8 cellular contexts compared by ENCODE assay signal in genomic region chr21:45555557-45556301, GRCh38. TPM values are rescaled to one million over a fixed set of nuclear protein-coding genes. Genes with fewer than 3 reads are reported as not detected.
DNase-seq lines count a peak whose midpoint lies in the region; ATAC-seq and TF ChIP-seq lines count a peak whose summit lies in the region.

No MANE protein-coding gene starts in this region.

- TF ChIP-seq CTCF in gastroesophageal sphincter (IDR thresholded peaks at IDR 0.05), result peak in 3 of 4 experiments; percentile 74 to 93 (median 83)
- TF ChIP-seq CTCF in uterus (IDR thresholded peaks at IDR 0.05), result peak; percentile 61 to 96 (median 84)

- H3K27me3 ChIP-seq in gastroesophageal sphincter (peaks cover 5% of the 10 kb centered on the region), neuron (ENCODE audit: insufficient read depth, low read length) (peaks cover 7% of the 10 kb centered on the region), uterus (no peaks in the 10 kb centered on the region)

- TF ChIP-seq POLR2A in gastroesophageal sphincter (IDR thresholded peaks at IDR 0.05) (peak in 1 of 2 donors; percentile 10), uterus (IDR thresholded peaks at IDR 0.05) (peak in 1 of 2 donors; percentile 49)

- peaks cover 21% of the 10 kb centered on the region for H3K4me1 Mint-ChIP-seq in activated naive CD8-positive, alpha-beta T cell (ENCODE audit: low read depth)

- peak overlapping the region; percentile 42 to 55 for H3K4me3 ChIP-seq in gastroesophageal sphincter
- peak overlapping the region; percentile 35 for H3K4me3 ChIP-seq in neuron (ENCODE audit: low read length)
- peak overlapping the region; percentile 30 to 64 for H3K4me3 ChIP-seq in uterus

- H3K27ac ChIP-seq in gastroesophageal sphincter, result peak overlapping the region; percentile 34 to 91 (median 82)
- peak overlapping the region; percentile 72 to 91 for H3K27ac ChIP-seq in uterus

- no peak overlapping the region for H2AFZ ChIP-seq in neuron (ENCODE audit: low read depth, low read length)

- H3K36me3 ChIP-seq in gastroesophageal sphincter (no peaks in the 10 kb centered on the region), neuron (ENCODE audit: insufficient read depth, low read length) (no peaks in the 10 kb centered on the region), uterus (no peaks in the 10 kb centered on the region)

- no peaks in the 10 kb centered on the region for H3K9me3 Mint-ChIP-seq in activated naive CD8-positive, alpha-beta T cell (ENCODE audit: low read depth)

- H3K4me1 ChIP-seq in gastroesophageal sphincter (peaks cover 0 to 12% (median 0%) of the 10 kb centered on the region in 3 donors), neuron (ENCODE audit: insufficient read depth, low read length) (peaks cover 13% of the 10 kb centered on the region), uterus (no peaks in the 10 kb centered on the region)

- H3K27ac Mint-ChIP-seq in activated naive CD8-positive, alpha-beta T cell, result peak overlapping the region; percentile 58

- peak; percentile 97 for DNase-seq in ELF-1 (ENCODE audit: low read depth, low spot score)
- DNase-seq in RPMI8226, result peak; percentile 95
- peak; percentile 79 to 82 for DNase-seq in uterus

- H3K4me3 Mint-ChIP-seq in activated naive CD8-positive, alpha-beta T cell, result peak overlapping the region; percentile 52

- H3K27me3 Mint-ChIP-seq in activated naive CD8-positive, alpha-beta T cell, result no peaks in the 10 kb centered on the region

- ATAC-seq in HG03439 (IDR thresholded peaks at IDR 0.05; ENCODE audit: unreplicated experiment), result peak; percentile 46
- peak; percentile 89 for ATAC-seq in gastroesophageal sphincter
- ATAC-seq in GM21528 (IDR thresholded peaks at IDR 0.05; ENCODE audit: low FRiP score, unreplicated experiment), result no peak

- intact Hi-C loops in uterus (cut with DNase I; ENCODE audit: low total_unique reads), result no loop called here

- H3K36me3 Mint-ChIP-seq in activated naive CD8-positive, alpha-beta T cell, result no peaks in the 10 kb centered on the region

- 2% methylated on average over 11 of the region's 62 CpGs; no CpG with 5 or more reads in 1 of the 2 donors for WGBS in gastroesophageal sphincter (ENCODE audit: low coverage in 1 of 2), 2 donors

- no peak for TF ChIP-seq EP300 in gastroesophageal sphincter (IDR thresholded peaks at IDR 0.05)

- H3K9me3 ChIP-seq in gastroesophageal sphincter, result no peaks in the 10 kb centered on the region
- no peaks in the 10 kb centered on the region for H3K9me3 ChIP-seq in neuron (ENCODE audit: low read length)
- H3K9me3 ChIP-seq in uterus, result no peaks in the 10 kb centered on the region

RNA-seq across cellular contexts. Expression of gene SLC19A1, which starts 13.5 kb away (rescaled TPM):
- total RNA-seq in gastroesophageal sphincter (1 to 10 TPM; 1.5 to 8.6 (median 5.3) TPM), uterus (10 to 100 TPM in 2 of 4 donors, 1 to 10 TPM in 1, not detected in 1; 7.6 to 12.8 (median 10.3) TPM)
